In genomic region chr11:113271551-113272245, GRCh38 we compare ENCODE assay signal across 33 cellular contexts.
"Had no signal": no experiment of that assay in that cellular context is flagged by ENCODE, and none has a peak within 500 bp of the region (broad histone marks: within the 10 kb centered on the region; RNA-seq: fewer than 3 reads in every experiment).

No MANE protein-coding gene starts in this region.

- DNase-seq: naive thymus-derived CD8-positive, alpha-beta T cell; nephron progenitor cell; occipital lobe; ovary; posterior cingulate gyrus; psoas muscle; right cardiac atrium; right lobe of liver; sigmoid colon; spleen; stimulated activated CD4-positive, alpha-beta T cell treated with anti-CD3 and anti-CD28 coated beads, Interleukin-12 subunit alpha, Interleukin-12 subunit beta, amount 100 ng/mL, for 4 hours; stimulated activated CD4-positive, alpha-beta T cell treated with anti-CD3 and anti-CD28 coated beads, Interleukin-1b, Interleukin-23, amount 100 ng/mL, for 48 hours; stimulated activated CD4-positive, alpha-beta T cell treated with anti-CD3 and anti-CD28 coated beads, Interleukin-4, amount 100 ng/mL, for 1 hour; stimulated activated CD4-positive, alpha-beta T cell treated with anti-CD3 and anti-CD28 coated beads, Interleukin-4, amount 100 ng/mL, for 4 hours; stimulated activated CD8-positive, alpha-beta memory T cell treated with anti-CD3 and anti-CD28 coated beads, Interleukin-4, amount 100 ng/mL, for 48 hours; stimulated activated naive CD4-positive, alpha-beta T cell; stimulated activated naive CD8-positive, alpha-beta T cell treated with anti-CD3 and anti-CD28 coated beads, Interleukin-15, amount 100 ng/mL, for 72 hours; stimulated activated naive CD8-positive, alpha-beta T cell treated with anti-CD3 and anti-CD28 coated beads, Interleukin-15, Interleukin-2, amounts not matched to agents 100 U/mL and 50 U/mL, for 24 hours; substantia nigra; testis; tibial artery; transverse colon; upper lobe of right lung; uterus had no signal

- H3K27ac Mint-ChIP-seq: natural killer cell treated with Interleukin-12 subunit alpha and Interleukin-12 subunit beta and Interleukin-15 and Interleukin-18, amount 100 ng/mL, for 72 hours; nephron progenitor cell; progenitor cell of endocrine pancreas; stimulated activated memory B cell treated with anti-CD40 and anti-IgM and Interleukin-4, amounts not matched to agents 10 μg/mL and 1 μg/mL and 100 μg/mL, for 72 hours; stimulated activated naive CD8-positive, alpha-beta T cell treated with anti-CD3 and anti-CD28 coated beads, Interleukin-15, amount 100 ng/mL, for 72 hours; type B pancreatic cell had no signal

- H3K27me3 ChIP-seq: ovary, right lobe of liver, sigmoid colon, suprapubic skin, testis, tibial artery, transverse colon, upper lobe of right lung, uterus had no signal

- H3K4me3 ChIP-seq: ovary, psoas muscle, right lobe of liver, sigmoid colon, skin epidermis, smooth muscle cell, spleen, suprapubic skin, testis, tibial artery, transverse colon, upper lobe of right lung, uterus had no signal

- H3K9me3 ChIP-seq: ovary, psoas muscle, right lobe of liver, sigmoid colon, spleen, suprapubic skin, testis, tibial artery, transverse colon, upper lobe of right lung, uterus had no signal

- H3K36me3 Mint-ChIP-seq: naive thymus-derived CD8-positive, alpha-beta T cell; stimulated activated memory B cell treated with anti-CD40 and anti-IgM and Interleukin-4, amounts not matched to agents 10 μg/mL and 1 μg/mL and 100 μg/mL, for 72 hours had no signal

- H3K27me3 Mint-ChIP-seq: natural killer cell treated with Interleukin-12 subunit alpha and Interleukin-12 subunit beta and Interleukin-15 and Interleukin-18, amount 100 ng/mL, for 72 hours had no signal

- H3K4me3 Mint-ChIP-seq: naive thymus-derived CD8-positive, alpha-beta T cell; natural killer cell treated with Interleukin-12 subunit alpha and Interleukin-12 subunit beta and Interleukin-15 and Interleukin-18, amount 100 ng/mL, for 72 hours; nephron progenitor cell; neural crest cell; stimulated activated memory B cell treated with anti-CD40 and anti-IgM and Interleukin-4, amounts not matched to agents 10 μg/mL and 1 μg/mL and 100 μg/mL, for 72 hours; stimulated activated naive CD8-positive, alpha-beta T cell treated with anti-CD3 and anti-CD28 coated beads, Interleukin-15, amount 100 ng/mL, for 72 hours; type B pancreatic cell had no signal

- H3K4me2 ChIP-seq: smooth muscle cell had no signal

- H3K9me3 Mint-ChIP-seq: naive thymus-derived CD8-positive, alpha-beta T cell; natural killer cell treated with Interleukin-12 subunit alpha and Interleukin-12 subunit beta and Interleukin-15 and Interleukin-18, amount 100 ng/mL, for 72 hours; nephron progenitor cell; neural crest cell; stimulated activated memory B cell treated with anti-CD40 and anti-IgM and Interleukin-4, amounts not matched to agents 10 μg/mL and 1 μg/mL and 100 μg/mL, for 72 hours; stimulated activated naive CD8-positive, alpha-beta T cell treated with anti-CD3 and anti-CD28 coated beads, Interleukin-15, amount 100 ng/mL, for 72 hours; type B pancreatic cell had no signal

- H3K4me1 Mint-ChIP-seq: naive thymus-derived CD8-positive, alpha-beta T cell; stimulated activated memory B cell treated with anti-CD40 and anti-IgM and Interleukin-4, amounts not matched to agents 10 μg/mL and 1 μg/mL and 100 μg/mL, for 72 hours; stimulated activated naive CD8-positive, alpha-beta T cell treated with anti-CD3 and anti-CD28 coated beads, Interleukin-15, amount 100 ng/mL, for 72 hours had no signal

- H3K4me1 ChIP-seq: parathyroid adenoma, psoas muscle, right lobe of liver, sigmoid colon, spleen, suprapubic skin, testis, tibial artery, transverse colon, upper lobe of right lung, uterus had no signal

- H3K79me2 ChIP-seq: parathyroid adenoma had no signal

- H3K9ac ChIP-seq: parathyroid adenoma had no signal

- H2AFZ ChIP-seq: parathyroid adenoma had no signal

- H3K27ac ChIP-seq: ovary, parathyroid adenoma, psoas muscle, right lobe of liver, sigmoid colon, skin epidermis, spleen, suprapubic skin, testis, tibial artery, transverse colon, upper lobe of right lung, uterus had no signal

- H3K36me3 ChIP-seq: ovary, right lobe of liver, sigmoid colon, spleen, suprapubic skin, tibial artery, transverse colon, upper lobe of right lung, uterus had no signal
